Comparison of ENCODE assay signal across 8 cellular contexts in the genomic region with DNA sequence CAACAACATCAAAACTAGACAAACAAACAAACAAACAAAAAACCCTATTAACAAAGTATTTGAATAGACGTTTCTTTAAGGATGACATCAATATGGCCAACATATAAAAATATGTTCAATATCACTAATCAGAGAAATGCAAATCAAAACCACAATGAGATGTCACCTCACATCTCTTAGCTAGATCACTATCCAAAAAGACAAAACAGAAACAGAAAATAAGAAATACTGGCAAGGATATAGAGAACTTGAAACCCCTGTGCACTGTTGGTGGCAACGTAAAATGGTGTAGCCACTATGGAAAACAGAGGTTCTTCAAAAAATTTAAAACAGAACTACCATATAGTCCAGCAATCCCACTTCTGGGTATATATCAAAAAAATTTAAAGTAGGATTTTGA.
A peak's percentile ranks its signal among the peaks of the same experiment; 100 is the strongest.
DNase-seq lines count a peak whose midpoint lies in the region; ATAC-seq and TF ChIP-seq lines count a peak whose summit lies in the region.
"Not testable (repeated sequence)": the region's sequence is repeated elsewhere in the genome, so short reads cannot be mapped to it uniquely, and the experiment has no call there.

No MANE protein-coding gene starts in this region.

- DNase-seq in epithelial cell of prostate (ENCODE audit: low read depth, low spot score) = not testable (repeated sequence)

- ATAC-seq in GM18505 (IDR thresholded peaks at IDR 0.05; ENCODE audit: unreplicated experiment) (peak; percentile 82), GM19025 (IDR thresholded peaks at IDR 0.05; ENCODE audit: low read depth, unreplicated experiment) (peak; percentile 54), GM19468 (IDR thresholded peaks at IDR 0.05; ENCODE audit: extremely low read depth, unreplicated experiment) (peak; percentile 67), GM21619 (IDR thresholded peaks at IDR 0.05; ENCODE audit: unreplicated experiment) (peak; percentile 78), HG02870 (IDR thresholded peaks at IDR 0.05; ENCODE audit: unreplicated experiment) (peak; percentile 62), HG03159 (IDR thresholded peaks at IDR 0.05; ENCODE audit: unreplicated experiment) (peak; percentile 88), HG03565 (IDR thresholded peaks at IDR 0.05; ENCODE audit: unreplicated experiment) (peak; percentile 67)

- H3K27ac ChIP-seq in epithelial cell of prostate = peak overlapping the region; percentile 63

- not testable (repeated sequence) for TF ChIP-seq POLR2A in GM18505 (IDR thresholded peaks at IDR 0.05; ENCODE audit: borderline replicate concordance, extremely low read depth, insufficient read depth, insufficient read length)
